In genomic region chr15:81387629-81388430, GRCh38 we compare ENCODE assay signal across 32 cellular contexts. TPM values are rescaled to one million over a fixed set of nuclear protein-coding genes. Genes with fewer than 3 reads are reported as not detected.
"Had no signal": no experiment of that assay in that cellular context is flagged by ENCODE, and none has a peak within 500 bp of the region (broad histone marks: within the 10 kb centered on the region; RNA-seq: fewer than 3 reads in every experiment).

No MANE protein-coding gene starts in this region.

- H3K27ac ChIP-seq: ascending aorta, body of pancreas, RWPE1 had no signal

- H3K4me3 Mint-ChIP-seq: activated CD8-positive, alpha-beta T cell treated with anti-CD3 and anti-CD28 coated beads, Interleukin-2, amount 10 ng/mL, durations not matched to agents 7 days and 5 days; activated naive CD8-positive, alpha-beta T cell treated with anti-CD3 and anti-CD28 coated beads, Interleukin-2, amount 50 U/mL, for 24 hours; activated T-cell treated with anti-CD3 and anti-CD28 coated beads, Interleukin-2, amount 50 U/mL, for 24 hours; activated T-helper 1 cell treated with anti-CD3 and anti-CD28 coated beads, Interleukin-12 subunit alpha, Interleukin-12 subunit beta, Interleukin-2, Interleukin-4 antibody, amounts not matched to agents 30 ng/mL and 10 ng/mL and 1 ng/mL, durations not matched to agents 14 hours and 24 hours and 36 hours; central memory CD8-positive, alpha-beta T cell; T-cell had no signal

- H3K36me3 Mint-ChIP-seq: activated naive CD4-positive, alpha-beta T cell treated with anti-CD3 and anti-CD28 coated beads, Interleukin-2, amount 50 U/mL, for 72 hours had no signal

- H3K4me1 ChIP-seq: ascending aorta had no signal

- H3K4me3 ChIP-seq: ascending aorta, body of pancreas, Peyer's patch had no signal

- H3K36me3 ChIP-seq: ascending aorta, Peyer's patch had no signal

- ATAC-seq: activated CD4-positive, CD25-positive, alpha-beta regulatory T cell treated with anti-CD3 and anti-CD28 coated beads, Interleukin-2, amount 50 U/mL, for 24 hours; activated CD8-positive, alpha-beta T cell treated with anti-CD3 and anti-CD28 coated beads, Interleukin-2, amount 10 ng/mL, durations not matched to agents 7 days and 5 days; activated naive CD4-positive, alpha-beta T cell treated with anti-CD3 and anti-CD28 coated beads, Interleukin-2, amount 50 U/mL, for 72 hours; activated naive CD8-positive, alpha-beta T cell treated with anti-CD3 and anti-CD28 coated beads, Interleukin-2, amount 50 U/mL, for 24 hours; body of pancreas; T-cell had no signal

- DNase-seq: activated CD4-positive, alpha-beta T cell treated with anti-CD3 and anti-CD28 coated beads for 4 hours; activated CD4-positive, alpha-beta T cell treated with anti-CD3 and anti-CD28 coated beads, Interleukin-2, amount 50 U/mL, for 4 hours; activated CD8-positive, alpha-beta T cell treated with anti-CD3 and anti-CD28 coated beads, Interleukin-2, amount 10 ng/mL, durations not matched to agents 7 days and 5 days; activated effector memory CD4-positive, alpha-beta T cell treated with anti-CD3 and anti-CD28 coated beads, Interleukin-2, amount 50 U/mL, for 16 hours; activated naive CD4-positive, alpha-beta T cell treated with Interleukin-2 at 50 U/mL for 16 hours; activated naive CD8-positive, alpha-beta T cell treated with anti-CD3 and anti-CD28 coated beads, Interleukin-2, amount 50 U/mL, for 24 hours; activated T-cell treated with anti-CD3 and anti-CD28 coated beads, Interleukin-2, amount 50 U/mL, for 24 hours; amniotic stem cell; body of pancreas; KG1; NCI-H1092; NCI-H1417; NCI-H2171; NCI-H2227 treated with DMSO at 0.1 percent for 48 hours; NCI-H446 treated with DMSO at 0.1 percent for 48 hours; NCI-H524 treated with DMSO at 0.1 percent for 48 hours; NCI-H774; Peyer's patch; Right ventricle myocardium superior; T-cell; T-helper 2 cell; T1000 had no signal

- H3K27me3 Mint-ChIP-seq: activated naive CD8-positive, alpha-beta T cell treated with anti-CD3 and anti-CD28 coated beads, Interleukin-2, amount 50 U/mL, for 24 hours; activated T-cell treated with anti-CD3 and anti-CD28 coated beads, Interleukin-2, amount 50 U/mL, for 24 hours; central memory CD8-positive, alpha-beta T cell; T-cell had no signal

- H3K4me1 Mint-ChIP-seq: activated naive CD8-positive, alpha-beta T cell treated with anti-CD3 and anti-CD28 coated beads, Interleukin-2, amount 50 U/mL, for 24 hours had no signal

- H3K27ac Mint-ChIP-seq: activated CD8-positive, alpha-beta T cell treated with anti-CD3 and anti-CD28 coated beads, Interleukin-2, amount 10 ng/mL, durations not matched to agents 7 days and 5 days; activated naive CD4-positive, alpha-beta T cell treated with anti-CD3 and anti-CD28 coated beads, Interleukin-2, amount 50 U/mL, for 72 hours; activated naive CD8-positive, alpha-beta T cell treated with anti-CD3 and anti-CD28 coated beads, Interleukin-2, amount 50 U/mL, for 24 hours; activated T-cell treated with anti-CD3 and anti-CD28 coated beads, Interleukin-2, amount 50 U/mL, for 24 hours; activated T-helper 1 cell treated with anti-CD3 and anti-CD28 coated beads, Interleukin-12 subunit alpha, Interleukin-12 subunit beta, Interleukin-2, Interleukin-4 antibody, amounts not matched to agents 30 ng/mL and 10 ng/mL and 1 ng/mL, durations not matched to agents 14 hours and 24 hours and 36 hours; T-cell had no signal

- H3K9me3 ChIP-seq: ascending aorta, body of pancreas, Peyer's patch had no signal

- H3K27me3 ChIP-seq: ascending aorta, body of pancreas, Peyer's patch had no signal

- H3K9me3 Mint-ChIP-seq: activated naive CD8-positive, alpha-beta T cell treated with anti-CD3 and anti-CD28 coated beads, Interleukin-2, amount 50 U/mL, for 24 hours; activated T-cell treated with anti-CD3 and anti-CD28 coated beads, Interleukin-2, amount 50 U/mL, for 24 hours; activated T-helper 1 cell treated with anti-CD3 and anti-CD28 coated beads, Interleukin-12 subunit alpha, Interleukin-12 subunit beta, Interleukin-2, Interleukin-4 antibody, amounts not matched to agents 30 ng/mL and 10 ng/mL and 1 ng/mL, durations not matched to agents 14 hours and 24 hours and 36 hours; central memory CD8-positive, alpha-beta T cell had no signal

- FAIRE-seq: TTC549 had no signal

RNA-seq across cellular contexts. Expression of gene TMC3, which starts 13.8 kb away (rescaled TPM):
- total RNA-seq: activated CD8-positive, alpha-beta T cell treated with anti-CD3 and anti-CD28 coated beads, Interleukin-2, amount 10 ng/mL, durations not matched to agents 7 days and 5 days; activated naive CD4-positive, alpha-beta T cell treated with anti-CD3 and anti-CD28 coated beads, Interleukin-2, amount 50 U/mL, for 72 hours; activated T-helper 1 cell treated with anti-CD3 and anti-CD28 coated beads, Interleukin-12 subunit alpha, Interleukin-12 subunit beta, Interleukin-2, Interleukin-4 antibody, amounts not matched to agents 30 ng/mL and 10 ng/mL and 1 ng/mL, durations not matched to agents 14 hours and 24 hours and 36 hours; ascending aorta; LHCN-M2; M059J; Peyer's patch; Right ventricle myocardium superior; SK-MEL-5; T-cell had no signal
